ENCODE assay signal across 1 cellular context in genomic region chr12:2251485-2252179, GRCh38.
TF ChIP-seq lines count a peak whose summit lies in the region.

No MANE protein-coding gene starts in this region.

TF ChIP-seq in HEK293, 187 proteins besides CTCF, POLR2A, EP300 and RAD21 (continued from another document):
- no peak for TF ChIP-seq ATF2 (tag by site-specific recombination; IDR thresholded peaks at IDR 0.05; ENCODE audit: low read depth)
- TF ChIP-seq ZNF133 (tag by site-specific recombination; IDR thresholded peaks at IDR 0.05), result no peak
- no peak for TF ChIP-seq ZNF621 (tag by site-specific recombination; IDR thresholded peaks at IDR 0.05)
- TF ChIP-seq SP7 (tag by site-specific recombination; IDR thresholded peaks at IDR 0.05), result 0 out of 2 replicates have a peak, but pooled peaks have one; percentile 30
- peak; percentile 64 for TF ChIP-seq IKZF3 (tag by site-specific recombination; IDR thresholded peaks at IDR 0.05)
- TF ChIP-seq ZNF561 (tag by site-specific recombination; IDR thresholded peaks at IDR 0.05; ENCODE audit: borderline replicate concordance), result 0 out of 2 replicates have a peak, but pooled peaks have one; percentile 47
- TF ChIP-seq ZNF24 (tag by site-specific recombination; IDR thresholded peaks at IDR 0.05), result no peak
- peak; percentile 77 for TF ChIP-seq PRDM4 (tag by site-specific recombination; IDR thresholded peaks at IDR 0.05)
